Comparison of ENCODE assay signal across 11 cellular contexts in genomic region chr2:213157242-213157641, GRCh38. TPM values are rescaled to one million over a fixed set of nuclear protein-coding genes. Genes with fewer than 3 reads are reported as not detected.
DNase-seq lines count a peak whose midpoint lies in the region; ATAC-seq and TF ChIP-seq lines count a peak whose summit lies in the region.
"Had no signal": no experiment of that assay in that cellular context is flagged by ENCODE, and none has a peak within 500 bp of the region (broad histone marks: within the 10 kb centered on the region; RNA-seq: fewer than 3 reads in every experiment).

No MANE protein-coding gene starts in this region.

- H3K27me3 ChIP-seq in KMS-11 (ENCODE audit: insufficient read depth, low read depth), result no peaks in the 10 kb centered on the region

- ATAC-seq in GM19043 (IDR thresholded peaks at IDR 0.05; ENCODE audit: low read depth, unreplicated experiment), result peak; percentile 55
- ATAC-seq in HG02870 (IDR thresholded peaks at IDR 0.05; ENCODE audit: unreplicated experiment), result peak; percentile 80
- ATAC-seq: lower lobe of right lung had no signal

- DNase-seq in A172 (ENCODE audit: low spot score) (peak; percentile 18), SHP77 (lab: John Stamatoyannopoulos, UW) (no peak), NCI-H524 (lab: John Stamatoyannopoulos, UW) (no peak), NCI-H446 (lab: John Stamatoyannopoulos, UW) (no peak), NCI-H526 treated with DMSO at 0.1 percent for 48 hours (lab: John Stamatoyannopoulos, UW) (no peak)
- DNase-seq: activated CD4-positive, alpha-beta T cell treated with anti-CD3 and anti-CD28 coated beads for 48 hours; lower lobe of right lung; stimulated activated naive CD4-positive, alpha-beta T cell had no signal

- 0 out of 2 replicates have a peak, but pooled peaks cover 4% of the 10 kb centered on the region for H3K79me2 ChIP-seq in KMS-11 (ENCODE audit: insufficient read depth, low read depth)

- TF ChIP-seq CTCF in KMS-11 (conservative IDR thresholded peaks at IDR 0.05; ENCODE audit: low read depth, low read length), result no peak

- no peak overlapping the region for H3K27ac ChIP-seq in KMS-11
- H3K27ac ChIP-seq: lower lobe of right lung had no signal

- no peak overlapping the region for H3K9ac ChIP-seq in KMS-11

- H3K4me3 ChIP-seq in KMS-11 (IDR thresholded peaks at IDR 0.05; ENCODE audit: insufficient read depth, low read depth, low read length), result no peak overlapping the region
- H3K4me3 ChIP-seq: lower lobe of right lung had no signal

- H2AFZ ChIP-seq in KMS-11 (ENCODE audit: low read depth), result no peak overlapping the region

- peak overlapping the region; percentile 21; the same call in 1 of the 2 replicates for H3K4me2 ChIP-seq in KMS-11

- no peaks in the 10 kb centered on the region for H4K20me1 ChIP-seq in KMS-11 (ENCODE audit: insufficient read depth)

- no peaks in the 10 kb centered on the region for H3K36me3 ChIP-seq in KMS-11 (ENCODE audit: insufficient read depth)
- H3K36me3 ChIP-seq: lower lobe of right lung had no signal

- peaks cover 34% of the 10 kb centered on the region for H3K4me1 ChIP-seq in KMS-11 (ENCODE audit: low read depth, poor library complexity, severe bottlenecking)

RNA-seq across cellular contexts. Expression of gene IKZF2, which starts 5.8 kb away (rescaled TPM):
- total RNA-seq in A172 (2014; rRNA removed; shearing (Covaris generic)), result 1.5 and 1.8 TPM in 2 replicates
